In genomic region chr22:38411016-38411415, GRCh38 we compare ENCODE assay signal across 26 cellular contexts. TPM values are rescaled to one million over a fixed set of nuclear protein-coding genes. Genes with fewer than 3 reads are reported as not detected.
DNase-seq lines count a peak whose midpoint lies in the region; ATAC-seq, FAIRE-seq and TF ChIP-seq lines count a peak whose summit lies in the region.
"Had no signal": no experiment of that assay in that cellular context is flagged by ENCODE, and none has a peak within 500 bp of the region (broad histone marks: within the 10 kb centered on the region; RNA-seq: fewer than 3 reads in every experiment).

No MANE protein-coding gene starts in this region.

- TF ChIP-seq CTCF in kidney (IDR thresholded peaks at IDR 0.05; ENCODE audit: borderline replicate concordance, extremely low read depth, insufficient read depth) (no peak), type B pancreatic cell (conservative IDR thresholded peaks at IDR 0.05) (no peak)

- no peak for FAIRE-seq in kidney (lab: Jason Lieb, UNC)
- FAIRE-seq: A204.1, GM12892, HTR-8/SVneo, RCC 7860 had no signal

- H3K9me3 Mint-ChIP-seq in activated CD8-positive, alpha-beta memory T cell treated with anti-CD3 and anti-CD28 coated beads, Interleukin-2, amount 10 ng/mL, durations not matched to agents 7 days and 5 days (ENCODE audit: low read depth), result no peaks in the 10 kb centered on the region
- no peaks in the 10 kb centered on the region for H3K9me3 Mint-ChIP-seq in type B pancreatic cell
- H3K9me3 Mint-ChIP-seq: CD8-positive, alpha-beta memory T cell had no signal

- DNase-seq in activated T-cell treated with anti-CD3 and anti-CD28 coated beads, Interleukin-2, amount 50 U/mL, for 48 hours, result peak; percentile 4 to 11
- no peak for DNase-seq in activated T-cell treated with anti-CD3 and anti-CD28 coated beads for 4 hours
- DNase-seq in activated CD8-positive, alpha-beta memory T cell treated with anti-CD3 and anti-CD28 coated beads, Interleukin-2, amount 10 ng/mL, durations not matched to agents 7 days and 5 days, result peak; percentile 15
- peak; percentile 24 for DNase-seq in kidney
- peak; percentile 7 for DNase-seq in type B pancreatic cell (ENCODE audit: extremely low spot score, unreplicated experiment)
- DNase-seq: Calu3; CD8-positive, alpha-beta memory T cell; DMS153; IMR-90; MV-4-11; NCI-H1105 treated with DMSO at 0.1 percent for 48 hours; NCI-H1694; NCI-H2081; NCI-H2171; NCI-H345; NCI-H524; NCI-H82; OCI-M1 had no signal

- H3K4me3 ChIP-seq in kidney (ENCODE audit: low read length in 2 of 2), result no peak overlapping the region

- ATAC-seq in activated CD8-positive, alpha-beta memory T cell treated with anti-CD3 and anti-CD28 coated beads, Interleukin-2, amount 10 ng/mL, durations not matched to agents 7 days and 5 days, result no peak
- no peak for ATAC-seq in GM18517 (IDR thresholded peaks at IDR 0.05; ENCODE audit: unreplicated experiment)
- ATAC-seq in GM21825 (IDR thresholded peaks at IDR 0.05; ENCODE audit: unreplicated experiment), result no peak

- intact Hi-C loops in kidney (cut with DNase I), result no loop called here

- H3K9ac ChIP-seq in kidney (ENCODE audit: low read length in 2 of 2), result no peak overlapping the region
- H3K9ac ChIP-seq: KMS-11 had no signal

- no peak overlapping the region for H3K4me3 Mint-ChIP-seq in activated CD8-positive, alpha-beta memory T cell treated with anti-CD3 and anti-CD28 coated beads, Interleukin-2, amount 10 ng/mL, durations not matched to agents 7 days and 5 days
- H3K4me3 Mint-ChIP-seq in type B pancreatic cell, result no peak overlapping the region
- H3K4me3 Mint-ChIP-seq: CD8-positive, alpha-beta memory T cell had no signal

- CTCF ChIA-PET in activated CD8-positive, alpha-beta memory T cell treated with anti-CD3 and anti-CD28 coated beads, Interleukin-2, amount 10 ng/mL, durations not matched to agents 7 days and 5 days (lab: Charles Lee), result interaction anchor here (0.7 to 0.9 kb wide), 3 partner anchors 15 to 193 kb away, joined by 3 to 4 read pairs (median 3); no protein-coding TSS in a partner anchor

- no peak overlapping the region for H3K27ac ChIP-seq in kidney (ENCODE audit: low read depth in 2 of 2, low read length in 2 of 2)
- H3K27ac ChIP-seq: C4-2B, KMS-11 had no signal

- H3K27me3 Mint-ChIP-seq in activated CD8-positive, alpha-beta memory T cell treated with anti-CD3 and anti-CD28 coated beads, Interleukin-2, amount 10 ng/mL, durations not matched to agents 7 days and 5 days, result peaks cover 3% of the 10 kb centered on the region
- no peaks in the 10 kb centered on the region for H3K27me3 Mint-ChIP-seq in type B pancreatic cell

- peaks cover 4% of the 10 kb centered on the region for H3K4me1 Mint-ChIP-seq in activated CD8-positive, alpha-beta memory T cell treated with anti-CD3 and anti-CD28 coated beads, Interleukin-2, amount 10 ng/mL, durations not matched to agents 7 days and 5 days
- no peaks in the 10 kb centered on the region for H3K4me1 Mint-ChIP-seq in type B pancreatic cell (ENCODE audit: unreplicated experiment)

- H3K36me3 Mint-ChIP-seq in activated CD8-positive, alpha-beta memory T cell treated with anti-CD3 and anti-CD28 coated beads, Interleukin-2, amount 10 ng/mL, durations not matched to agents 7 days and 5 days, result no peaks in the 10 kb centered on the region
- no peaks in the 10 kb centered on the region for H3K36me3 Mint-ChIP-seq in type B pancreatic cell
- H3K36me3 Mint-ChIP-seq: CD8-positive, alpha-beta memory T cell had no signal

- H3K9me3 ChIP-seq in kidney (ENCODE audit: control insufficient read depth in 1 of 2, low read length in 2 of 2), result no peaks in the 10 kb centered on the region

- H3K4me1 ChIP-seq in kidney (ENCODE audit: control insufficient read depth in 1 of 2, insufficient read depth in 1 of 2, low read depth in 1 of 2, low read length in 2 of 2), result peaks cover 3 to 6% of the 10 kb centered on the region in 2 donors

- no peak overlapping the region for H3K27ac Mint-ChIP-seq in activated CD8-positive, alpha-beta memory T cell treated with anti-CD3 and anti-CD28 coated beads, Interleukin-2, amount 10 ng/mL, durations not matched to agents 7 days and 5 days
- H3K27ac Mint-ChIP-seq in type B pancreatic cell, result no peak overlapping the region
- H3K27ac Mint-ChIP-seq: CD8-positive, alpha-beta memory T cell had no signal

- no peaks in the 10 kb centered on the region for H3K36me3 ChIP-seq in kidney (ENCODE audit: control insufficient read depth in 1 of 2, insufficient read depth in 2 of 2, low read length in 2 of 2)

RNA-seq across cellular contexts. Expression of gene KCNJ4, which starts 44.0 kb away (rescaled TPM):
- total RNA-seq in activated CD8-positive, alpha-beta memory T cell treated with anti-CD3 and anti-CD28 coated beads, Interleukin-2, amount 10 ng/mL, durations not matched to agents 7 days and 5 days, result not detected
- total RNA-seq in kidney (0.13 TPM), type B pancreatic cell (ENCODE audit: low replicate concordance) (1.3 and 2.0 TPM in 2 replicates)
- not detected for polyA plus RNA-seq in kidney (ENCODE audit: insufficient read depth, low read depth, low replicate concordance)
- total RNA-seq: Calu3; CD8-positive, alpha-beta memory T cell; IMR-90 had no signal
- polyA plus RNA-seq: CD8-positive, alpha-beta memory T cell; IMR-90 had no signal

RNA-seq across cellular contexts. Expression of gene KDELR3, which starts 56.9 kb away (rescaled TPM):
- 1 to 10 TPM in 1 of 2 experiments, under 1 TPM in 1; 0.23 to 1.2 TPM for total RNA-seq in activated CD8-positive, alpha-beta memory T cell treated with anti-CD3 and anti-CD28 coated beads, Interleukin-2, amount 10 ng/mL, durations not matched to agents 7 days and 5 days
- total RNA-seq in kidney, result 16.7 TPM
- 11.4 TPM for polyA plus RNA-seq in kidney (ENCODE audit: insufficient read depth, low read depth, low replicate concordance)
- 10.6 and 24.2 TPM in 2 replicates for total RNA-seq in type B pancreatic cell (ENCODE audit: low replicate concordance)
